Comparison of ENCODE assay signal across 8 cellular contexts in the genomic region with DNA sequence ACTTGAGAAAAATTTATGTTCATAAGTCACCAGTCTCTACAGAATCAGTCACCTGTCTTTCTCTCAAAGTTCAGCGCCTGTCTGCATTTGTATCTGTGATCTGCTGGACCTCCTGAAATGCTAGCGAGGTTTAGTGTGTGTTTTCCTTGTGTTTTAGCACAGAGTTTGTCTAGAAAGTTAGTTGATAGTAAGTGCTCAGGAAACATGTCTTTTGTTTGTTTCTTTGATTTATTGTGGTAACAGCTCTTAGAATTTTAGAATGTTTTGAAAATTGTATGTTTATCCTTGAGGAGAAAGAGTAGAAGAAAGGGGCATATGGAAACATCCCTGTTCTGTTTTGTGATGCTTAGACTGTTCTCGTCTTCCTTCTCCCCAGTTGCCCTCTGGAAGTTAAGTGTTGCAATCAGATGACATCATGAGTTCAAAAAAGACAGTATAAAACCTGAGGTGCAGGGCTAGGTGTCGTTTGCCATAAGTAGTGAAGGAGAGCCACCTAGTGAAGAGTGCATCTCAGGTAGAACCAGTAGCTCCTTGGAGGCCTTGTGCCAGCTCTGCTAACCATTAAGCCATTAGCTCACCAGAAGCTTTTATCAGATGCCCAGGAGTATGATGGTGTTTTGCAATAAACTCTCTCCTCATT. TPM values are rescaled to one million over a fixed set of nuclear protein-coding genes. Genes with fewer than 3 reads are reported as not detected.
DNase-seq lines count a peak whose midpoint lies in the region; ATAC-seq, FAIRE-seq and TF ChIP-seq lines count a peak whose summit lies in the region.

No MANE protein-coding gene starts in this region.

- H3K27ac ChIP-seq in CD4-positive, alpha-beta memory T cell (ENCODE audit: low read depth, low read length) = no peak overlapping the region
- H3K27ac ChIP-seq in H9 (ENCODE audit: insufficient read length, low read depth, low read length) = no peak overlapping the region
- no peak overlapping the region for H3K27ac ChIP-seq in brain microvascular endothelial cell

- no peaks in the 10 kb centered on the region for H3K9me3 ChIP-seq in CD4-positive, alpha-beta memory T cell (ENCODE audit: control insufficient read depth in 1 of 2, low read length in 2 of 2)
- no peaks in the 10 kb centered on the region for H3K9me3 ChIP-seq in H9 (ENCODE audit: control insufficient read depth, low read depth, low read length)

- no peak overlapping the region for H3K56ac ChIP-seq in H9 (ENCODE audit: insufficient read length, low read depth, low read length)

- peak; percentile 5 for FAIRE-seq in islet of Langerhans (lab: Jason Lieb, UNC)

- no peaks in the 10 kb centered on the region for H3K27me3 Mint-ChIP-seq in CD4-positive, alpha-beta memory T cell
- no peaks in the 10 kb centered on the region for H3K27me3 Mint-ChIP-seq in H9 (ENCODE audit: low read depth)

- H3K27me3 ChIP-seq in CD4-positive, alpha-beta memory T cell (ENCODE audit: insufficient read depth, low read length) = no peaks in the 10 kb centered on the region
- H3K27me3 ChIP-seq in H9 (ENCODE audit: insufficient read depth, low read length) (no peaks in the 10 kb centered on the region), brain microvascular endothelial cell (replicated peaks) (no peaks in the 10 kb centered on the region)

- no peak overlapping the region for H3K23ac ChIP-seq in H9 (ENCODE audit: insufficient read length, low read depth, low read length)

- no peak overlapping the region for H2BK20ac ChIP-seq in H9 (ENCODE audit: low read depth, low read length, poor library complexity, severe bottlenecking)

- DNase-seq in CD4-positive, alpha-beta memory T cell = peak; percentile 35 to 45 (median 36)
- DNase-seq in H9 (no peak), SW480 (ENCODE audit: low spot score) (peak; percentile 52), cortex of kidney (lab: John Stamatoyannopoulos, UW) (no peak), brain microvascular endothelial cell (no peak)

- no peak overlapping the region for H2BK12ac ChIP-seq in H9 (ENCODE audit: insufficient read length, low read depth, low read length)

- no peaks in the 10 kb centered on the region for H3K79me1 ChIP-seq in H9 (ENCODE audit: insufficient read depth, low read depth, low read length, poor library complexity, severe bottlenecking)

- no peaks in the 10 kb centered on the region for H3K79me2 ChIP-seq in H9 (ENCODE audit: insufficient read depth, low read length)

- no peak overlapping the region for H2BK120ac ChIP-seq in H9 (ENCODE audit: low read depth, low read length, poor library complexity, severe bottlenecking)

- no peak overlapping the region for H3K18ac ChIP-seq in H9 (ENCODE audit: insufficient read length, low read depth, low read length)

- H3K9me3 Mint-ChIP-seq in CD4-positive, alpha-beta memory T cell = no peaks in the 10 kb centered on the region
- H3K9me3 Mint-ChIP-seq in H9 = no peaks in the 10 kb centered on the region

- H2BK15ac ChIP-seq in H9 (ENCODE audit: low read depth, low read length) = no peak overlapping the region

- no peak overlapping the region for H3K27ac Mint-ChIP-seq in CD4-positive, alpha-beta memory T cell
- H3K27ac Mint-ChIP-seq in H9 = no peak overlapping the region

- H4K20me1 ChIP-seq in H9 (ENCODE audit: control insufficient read depth, insufficient read depth, insufficient read length) = no peaks in the 10 kb centered on the region

- H2BK5ac ChIP-seq in H9 (ENCODE audit: insufficient read length, low read length) = no peak overlapping the region

- H2AK5ac ChIP-seq in H9 (ENCODE audit: insufficient read length, low read length) = no peak overlapping the region

- H3K4me3 ChIP-seq in CD4-positive, alpha-beta memory T cell (ENCODE audit: low read length in 2 of 2) = no peak overlapping the region
- no peak overlapping the region for H3K4me3 ChIP-seq in brain microvascular endothelial cell (ENCODE audit: low read depth, low read length)

- in situ Hi-C loops in brain microvascular endothelial cell (cut with HindIII; ENCODE audit: low pct_ligation_motif_present, low sequenced_read_pairs) = no loop called here

- H3K4me3 Mint-ChIP-seq in CD4-positive, alpha-beta memory T cell = no peak overlapping the region
- H3K4me3 Mint-ChIP-seq in H9 = no peak overlapping the region

- H4K91ac ChIP-seq in H9 (ENCODE audit: insufficient read length, low read depth, low read length) = no peak overlapping the region

- H3K36me3 ChIP-seq in CD4-positive, alpha-beta memory T cell (ENCODE audit: insufficient read depth, low read length) = no peaks in the 10 kb centered on the region
- H3K36me3 ChIP-seq in brain microvascular endothelial cell (replicated peaks) = peaks cover 5% of the 10 kb centered on the region

- no CpG with 5 or more reads among the region's 4 CpGs for WGBS in H9 (ENCODE audit: extremely low coverage, insufficient read length, low lambda C conversion rate)

- TF ChIP-seq CTCF in H9 (conservative IDR thresholded peaks at IDR 0.05) = peak; percentile 46; the same call in 2 of the 3 replicates
- TF ChIP-seq CTCF in brain microvascular endothelial cell (IDR thresholded peaks at IDR 0.05; ENCODE audit: low read depth, low read length, missing control alignments) = no peak

- CTCF ChIA-PET in CD4-positive, alpha-beta memory T cell (lab: Charles Lee; ENCODE audit: partially characterized antibody) = interaction anchor here (0.9 to 2.3 kb wide), 13 partner anchors 29 to 255 kb away, joined by 3 to 18 read pairs (median 4); no protein-coding TSS in a partner anchor

- no peak overlapping the region for H4K8ac ChIP-seq in H9 (replicated peaks; ENCODE audit: insufficient read length, low read depth, low read length)

- no peaks in the 10 kb centered on the region for H3K23me2 ChIP-seq in H9 (ENCODE audit: insufficient read length, low read depth, low read length, poor library complexity, severe bottlenecking)

- no peak overlapping the region for H2AFZ ChIP-seq in H9 (ENCODE audit: low read length)

- H3K4me1 ChIP-seq in CD4-positive, alpha-beta memory T cell (ENCODE audit: insufficient read depth, low read length) = peaks cover 3% of the 10 kb centered on the region
- no peaks in the 10 kb centered on the region for H3K4me1 ChIP-seq in H9 (ENCODE audit: insufficient read depth, low read length)

- H3K4me1 Mint-ChIP-seq in CD4-positive, alpha-beta memory T cell = peaks cover 3 to 10% (median 7%) of the 10 kb centered on the region in 4 donors
- H3K4me1 Mint-ChIP-seq in H9 = 0 out of 4 replicates have a peak, but pooled peaks cover 0 to 3% of the 10 kb centered on the region in 2 experiments

- H3K9ac ChIP-seq in H9 (ENCODE audit: extremely low read depth, insufficient read length, low read length) = no peak overlapping the region

- H4K5ac ChIP-seq in H9 (ENCODE audit: insufficient read length, low read depth, low read length) = no peak overlapping the region

- H3K4me2 ChIP-seq in H9 (ENCODE audit: insufficient read depth, insufficient read length, low read length) = no peak overlapping the region

- intact Hi-C loops in CD4-positive, alpha-beta memory T cell (cut with micrococcal nuclease) = no loop called here

- no peak overlapping the region for H3K4ac ChIP-seq in H9 (ENCODE audit: low read depth, low read length)

- no peak overlapping the region for H3K14ac ChIP-seq in H9 (ENCODE audit: insufficient read depth, low read length)

- H3T11ph ChIP-seq in H9 (ENCODE audit: low read length) = no peak overlapping the region

- ATAC-seq in HG03457 (IDR thresholded peaks at IDR 0.05; ENCODE audit: unreplicated experiment) (no peak), HG03342 (IDR thresholded peaks at IDR 0.05; ENCODE audit: unreplicated experiment) (no peak)

- peaks cover 6 to 11% of the 10 kb centered on the region in 2 donors for H3K36me3 Mint-ChIP-seq in CD4-positive, alpha-beta memory T cell
- H3K36me3 Mint-ChIP-seq in H9 (ENCODE audit: insufficient read depth in 1 of 3, low read depth in 3 of 3) = no peaks in the 10 kb centered on the region; a peak in 1 of 7 replicates

- POLR2A ChIA-PET in CD4-positive, alpha-beta memory T cell (lab: Charles Lee; ENCODE audit: partially characterized antibody) = no interaction called here

RNA-seq across cellular contexts. Expression of a gene that starts 44.8 kb away (rescaled TPM):
- 10 to 100 TPM in 1 of 2 experiments, 1 to 10 TPM in 1; 9.3 to 10.2 TPM for total RNA-seq in CD4-positive, alpha-beta memory T cell
- polyA plus RNA-seq in CD4-positive, alpha-beta memory T cell = 1 to 10 TPM; 2.3 to 4.6 TPM
- total RNA-seq in H9 (2021) = 14.9 and 15.3 TPM in 2 replicates

Comparison
In these comparisons a context has a peak if more than half of its experiments do, and no peak if none do; other contexts are left out.
1. DNase-seq: peak in CD4-positive, alpha-beta memory T cell (5 of 5) and SW480 (single experiment); none in H9 (single experiment), cortex of kidney (single experiment) and brain microvascular endothelial cell (single experiment).